In the genomic region with DNA sequence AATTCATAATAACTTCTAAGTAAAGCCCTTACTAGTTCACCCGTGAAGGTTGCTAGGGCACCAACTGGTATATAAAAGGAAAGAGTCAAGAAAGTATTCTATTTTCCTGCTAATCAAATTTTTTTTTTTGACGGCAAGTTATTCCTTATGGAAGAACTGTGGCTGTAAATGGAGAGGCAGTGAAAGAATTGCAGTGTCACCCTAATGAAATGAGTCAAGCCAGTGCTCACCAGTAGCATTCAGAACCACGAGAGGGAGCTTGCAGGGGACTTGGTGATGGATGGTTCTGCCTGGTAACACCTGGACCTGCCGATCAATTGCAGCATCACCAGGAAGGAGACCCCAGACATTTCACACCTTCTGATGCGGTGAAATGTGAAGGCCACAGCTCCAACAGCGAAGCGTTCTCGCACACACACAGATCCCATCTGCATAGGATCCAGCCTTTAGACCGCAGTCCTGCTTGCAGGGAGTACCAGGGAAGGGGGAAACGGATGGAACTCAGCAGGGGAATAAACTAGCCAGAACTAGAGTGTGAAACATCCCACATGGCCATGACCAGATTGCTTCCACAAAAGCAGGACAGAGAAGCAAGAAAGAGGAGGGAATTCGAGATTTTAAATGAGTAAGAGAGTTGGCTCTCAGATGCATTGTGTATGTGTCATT, we compare ENCODE assay signal across 20 cellular contexts.
A peak's percentile ranks its signal among the peaks of the same experiment; 100 is the strongest.
DNase-seq lines count a peak whose midpoint lies in the region; ATAC-seq and TF ChIP-seq lines count a peak whose summit lies in the region.
"Had no signal": no experiment of that assay in that cellular context is flagged by ENCODE, and none has a peak within 500 bp of the region (broad histone marks: within the 10 kb centered on the region; RNA-seq: fewer than 3 reads in every experiment).

No MANE protein-coding gene starts in this region.

- no peaks in the 10 kb centered on the region for H3K79me2 ChIP-seq in GM23338 (replicated peaks; ENCODE audit: insufficient read depth)

- in situ Hi-C loops in brain microvascular endothelial cell (cut with HindIII; ENCODE audit: low pct_ligation_motif_present, low sequenced_read_pairs), result no loop called here

- H3K27me3 ChIP-seq in GM23338 (ENCODE audit: insufficient read depth), result no peaks in the 10 kb centered on the region
- no peaks in the 10 kb centered on the region for H3K27me3 ChIP-seq in brain microvascular endothelial cell (replicated peaks)
- no peaks in the 10 kb centered on the region for H3K27me3 ChIP-seq in naive thymus-derived CD4-positive, alpha-beta T cell (ENCODE audit: control insufficient read depth in 2 of 2, insufficient read depth in 2 of 2, low read length in 2 of 2)
- no peaks in the 10 kb centered on the region for H3K27me3 ChIP-seq in neuronal stem cell (ENCODE audit: control insufficient read depth in 3 of 3, insufficient read depth in 3 of 3, low read depth in 1 of 3, low read length in 3 of 3)
- H3K27me3 ChIP-seq in prostate gland (replicated peaks; ENCODE audit: insufficient read depth), result no peaks in the 10 kb centered on the region

- peaks cover 24% of the 10 kb centered on the region; the same call in 1 of the 2 replicates for H3K4me1 ChIP-seq in GM23338 (ENCODE audit: insufficient read depth)
- H3K4me1 ChIP-seq in naive thymus-derived CD4-positive, alpha-beta T cell (ENCODE audit: control insufficient read depth in 2 of 2, insufficient read depth in 2 of 2, low read length in 2 of 2), result no peaks in the 10 kb centered on the region
- H3K4me1 ChIP-seq in neuronal stem cell (ENCODE audit: control insufficient read depth in 2 of 2, insufficient read depth in 1 of 2, low read depth in 1 of 2, low read length in 2 of 2), result peaks cover 15 to 19% of the 10 kb centered on the region in 2 donors
- H3K4me1 ChIP-seq in prostate gland (replicated peaks), result no peaks in the 10 kb centered on the region

- no peak for TF ChIP-seq POLR2A in prostate gland (IDR thresholded peaks at IDR 0.05)

- no peaks in the 10 kb centered on the region for H3K9me3 ChIP-seq in naive thymus-derived CD4-positive, alpha-beta T cell (ENCODE audit: control insufficient read depth in 2 of 3, low read length in 3 of 3)
- H3K9me3 ChIP-seq in neuronal stem cell (replicated peaks in 1 of 2; ENCODE audit: control insufficient read depth in 2 of 2, insufficient read depth in 1 of 2, low read depth in 1 of 2, low read length in 2 of 2) (peaks cover 0 to 3% of the 10 kb centered on the region in 2 donors), prostate gland (no peaks in the 10 kb centered on the region)

- H3K9me3 Mint-ChIP-seq in GM23338, result peaks cover 4% of the 10 kb centered on the region; the same call in 2 of the 3 replicates
- peaks cover 0 to 12% (median 0%) of the 10 kb centered on the region in 11 donors for H3K9me3 Mint-ChIP-seq in naive thymus-derived CD4-positive, alpha-beta T cell
- H3K9me3 Mint-ChIP-seq in stimulated activated effector memory CD8-positive, alpha-beta T cell treated with anti-CD3 and anti-CD28 coated beads, Interleukin-12 subunit alpha, Interleukin-12 subunit beta, amount 100 ng/mL, for 72 hours, result no peaks in the 10 kb centered on the region

- no peak overlapping the region for H4K8ac ChIP-seq in neuronal stem cell (ENCODE audit: low read depth, low read length)

- H3K36me3 ChIP-seq in GM23338 (ENCODE audit: insufficient read depth) (no peaks in the 10 kb centered on the region), brain microvascular endothelial cell (replicated peaks) (no peaks in the 10 kb centered on the region), neuronal stem cell (replicated peaks in 1 of 2; ENCODE audit: control insufficient read depth in 2 of 2, insufficient read depth in 2 of 2, low read length in 2 of 2) (no peaks in the 10 kb centered on the region), prostate gland (no peaks in the 10 kb centered on the region)
- no peaks in the 10 kb centered on the region for H3K36me3 ChIP-seq in naive thymus-derived CD4-positive, alpha-beta T cell (ENCODE audit: control insufficient read depth in 2 of 3, insufficient read depth in 3 of 3, low read length in 3 of 3)

- H3K23ac ChIP-seq in neuronal stem cell (ENCODE audit: low read depth, low read length, poor library complexity), result no peak overlapping the region

- H2BK120ac ChIP-seq in neuronal stem cell (ENCODE audit: low read depth, low read length), result no peak overlapping the region

- peaks cover 37% of the 10 kb centered on the region for H3K4me1 Mint-ChIP-seq in GM23338
- peaks cover 11 to 48% (median 37%) of the 10 kb centered on the region in 7 donors for H3K4me1 Mint-ChIP-seq in naive thymus-derived CD4-positive, alpha-beta T cell
- H3K4me1 Mint-ChIP-seq in stimulated activated effector memory CD8-positive, alpha-beta T cell treated with anti-CD3 and anti-CD28 coated beads, Interleukin-12 subunit alpha, Interleukin-12 subunit beta, amount 100 ng/mL, for 72 hours, result peaks cover 52% of the 10 kb centered on the region

- H3K9me2 ChIP-seq in GM23338 (ENCODE audit: insufficient read depth), result no peaks in the 10 kb centered on the region

- no peak overlapping the region for H2BK5ac ChIP-seq in neuronal stem cell (ENCODE audit: low read length)

- intact Hi-C loops in naive thymus-derived CD4-positive, alpha-beta T cell (cut with micrococcal nuclease), result no loop called here
- intact Hi-C loops in prostate gland (cut with DNase I), result no loop called here

- WGBS in neuronal stem cell (ENCODE audit: extremely low coverage in 2 of 2, insufficient read length in 2 of 2, insufficient replicate concordance in 1 of 2), 2 donors, result no CpG with 5 or more reads among the region's 11 CpGs
- WGBS in prostate gland, result 79% methylated on average over 11 of the region's 11 CpGs

- H3K4ac ChIP-seq in neuronal stem cell (ENCODE audit: low read length), result no peak overlapping the region

- H3K4me3 Mint-ChIP-seq in GM23338, result no peak overlapping the region
- H3K4me3 Mint-ChIP-seq in naive thymus-derived CD4-positive, alpha-beta T cell, result peak overlapping the region in 6 of 10 donors; percentile 2 to 90 (median 26)
- peak overlapping the region; percentile 69 for H3K4me3 Mint-ChIP-seq in stimulated activated effector memory CD8-positive, alpha-beta T cell treated with anti-CD3 and anti-CD28 coated beads, Interleukin-12 subunit alpha, Interleukin-12 subunit beta, amount 100 ng/mL, for 72 hours

- H3K9ac ChIP-seq in neuronal stem cell (ENCODE audit: low read depth, low read length, poor library complexity), result no peak overlapping the region
- H3K9ac ChIP-seq: GM23248, KMS-11 had no signal

- no peak overlapping the region for H3K14ac ChIP-seq in neuronal stem cell (ENCODE audit: low read length)

- TF ChIP-seq CTCF in GM23338 (conservative IDR thresholded peaks at IDR 0.05; ENCODE audit: low read depth in 2 of 2), result no peak
- peak; percentile 15 for TF ChIP-seq CTCF in brain microvascular endothelial cell (IDR thresholded peaks at IDR 0.05; ENCODE audit: low read depth, low read length, missing control alignments)
- no peak for TF ChIP-seq CTCF in prostate gland (IDR thresholded peaks at IDR 0.05)

- peak overlapping the region; percentile 5; the same call in 1 of the 2 replicates for H3K27ac Mint-ChIP-seq in GM23338
- peak overlapping the region in 1 of 9 donors; percentile 95 for H3K27ac Mint-ChIP-seq in naive thymus-derived CD4-positive, alpha-beta T cell
- peak overlapping the region; percentile 1 for H3K27ac Mint-ChIP-seq in stimulated activated effector memory CD8-positive, alpha-beta T cell treated with anti-CD3 and anti-CD28 coated beads, Interleukin-12 subunit alpha, Interleukin-12 subunit beta, amount 100 ng/mL, for 72 hours

- DNase-seq in GM23338 (ENCODE audit: low spot score) (no peak), brain microvascular endothelial cell (no peak), DMS153 (lab: John Stamatoyannopoulos, UW) (no peak), SIG-M5 (lab: John Stamatoyannopoulos, UW) (no peak), neuronal stem cell (ENCODE audit: low spot score) (no peak), prostate gland (ENCODE audit: low spot score) (no peak)
- DNase-seq in naive thymus-derived CD4-positive, alpha-beta T cell, result no peak
- DNase-seq in stimulated activated effector memory CD8-positive, alpha-beta T cell treated with anti-CD3 and anti-CD28 coated beads, Interleukin-12 subunit alpha, Interleukin-12 subunit beta, amount 100 ng/mL, for 72 hours (ENCODE audit: low spot score in 2 of 2), result no peak
- DNase-seq: AML-193, DND-41, GDM1, GM23248, NCI-H1048, NCI-H1436 treated with DMSO at 0.1 percent for 48 hours, NCI-H2029 treated with DMSO at 0.1 percent for 48 hours, NCI-H510A, NCI-H774 had no signal

- no peak overlapping the region for H3K4me3 ChIP-seq in GM23338
- H3K4me3 ChIP-seq in brain microvascular endothelial cell (ENCODE audit: low read depth, low read length), result no peak overlapping the region
- no peak overlapping the region for H3K4me3 ChIP-seq in naive thymus-derived CD4-positive, alpha-beta T cell (ENCODE audit: low read length)
- no peak overlapping the region for H3K4me3 ChIP-seq in neuronal stem cell (ENCODE audit: low read length in 2 of 2)
- no peak overlapping the region for H3K4me3 ChIP-seq in prostate gland
- H3K4me3 ChIP-seq: GM12878, GM23248, SK-N-MC had no signal

- H4K91ac ChIP-seq in neuronal stem cell (ENCODE audit: low read depth, low read length, poor library complexity), result no peak overlapping the region

- H3K36me3 Mint-ChIP-seq in GM23338 (ENCODE audit: low read depth), result peaks cover 3% of the 10 kb centered on the region; the same call in 1 of the 3 replicates
- H3K36me3 Mint-ChIP-seq in naive thymus-derived CD4-positive, alpha-beta T cell, result peaks cover 0 to 23% (median 8%) of the 10 kb centered on the region in 5 donors
- H3K36me3 Mint-ChIP-seq in stimulated activated effector memory CD8-positive, alpha-beta T cell treated with anti-CD3 and anti-CD28 coated beads, Interleukin-12 subunit alpha, Interleukin-12 subunit beta, amount 100 ng/mL, for 72 hours, result peaks cover 9% of the 10 kb centered on the region

- CTCF ChIA-PET in naive thymus-derived CD4-positive, alpha-beta T cell (lab: Charles Lee), result no interaction called here

- H2BK12ac ChIP-seq in neuronal stem cell (ENCODE audit: low read length), result no peak overlapping the region

- no peak for ATAC-seq in GM23338
- no peak for ATAC-seq in naive thymus-derived CD4-positive, alpha-beta T cell
- ATAC-seq in stimulated activated effector memory CD8-positive, alpha-beta T cell treated with anti-CD3 and anti-CD28 coated beads, Interleukin-12 subunit alpha, Interleukin-12 subunit beta, amount 100 ng/mL, for 72 hours, result no peak
- ATAC-seq: GM12878 had no signal

- H3K18ac ChIP-seq in neuronal stem cell (ENCODE audit: low read length), result no peak overlapping the region

- no peak overlapping the region for H3K27ac ChIP-seq in GM23338 (ENCODE audit: low read depth)
- H3K27ac ChIP-seq in brain microvascular endothelial cell, result no peak overlapping the region
- no peak overlapping the region for H3K27ac ChIP-seq in naive thymus-derived CD4-positive, alpha-beta T cell (ENCODE audit: low read depth, low read length)
- no peak overlapping the region for H3K27ac ChIP-seq in neuronal stem cell (replicated peaks; ENCODE audit: low read length)
- no peak overlapping the region for H3K27ac ChIP-seq in prostate gland
- H3K27ac ChIP-seq: GM23248, KMS-11, SK-N-MC had no signal

- H4K20me1 ChIP-seq in GM23338 (replicated peaks; ENCODE audit: insufficient read depth), result no peaks in the 10 kb centered on the region

- H2BK15ac ChIP-seq in neuronal stem cell (ENCODE audit: low read length), result no peak overlapping the region

- H3K27me3 Mint-ChIP-seq in GM23338 (ENCODE audit: insufficient read depth, low read depth, poor library complexity), result peaks cover 5% of the 10 kb centered on the region
- no peaks in the 10 kb centered on the region for H3K27me3 Mint-ChIP-seq in naive thymus-derived CD4-positive, alpha-beta T cell

- no peak overlapping the region for H2AK5ac ChIP-seq in neuronal stem cell (ENCODE audit: low read depth, low read length)

- no peaks in the 10 kb centered on the region for H3F3A ChIP-seq in GM23338 (replicated peaks; ENCODE audit: low read depth)

- no peak overlapping the region for H3K4me2 ChIP-seq in GM23338
- no peak overlapping the region for H3K4me2 ChIP-seq in neuronal stem cell (ENCODE audit: insufficient read depth, low read length, poor library complexity, severe bottlenecking)
- H3K4me2 ChIP-seq: KMS-11 had no signal

- POLR2A ChIA-PET in naive thymus-derived CD4-positive, alpha-beta T cell (lab: Charles Lee), result no interaction called here

- no peak overlapping the region for H2AFZ ChIP-seq in GM23338
- no peak overlapping the region for H2AFZ ChIP-seq in neuronal stem cell (ENCODE audit: low read length)
- H2AFZ ChIP-seq: GM23248 had no signal

- H3K79me1 ChIP-seq in neuronal stem cell (ENCODE audit: low read depth, low read length), result no peaks in the 10 kb centered on the region
